Comparison of ENCODE assay signal across 23 cellular contexts in the genomic region with DNA sequence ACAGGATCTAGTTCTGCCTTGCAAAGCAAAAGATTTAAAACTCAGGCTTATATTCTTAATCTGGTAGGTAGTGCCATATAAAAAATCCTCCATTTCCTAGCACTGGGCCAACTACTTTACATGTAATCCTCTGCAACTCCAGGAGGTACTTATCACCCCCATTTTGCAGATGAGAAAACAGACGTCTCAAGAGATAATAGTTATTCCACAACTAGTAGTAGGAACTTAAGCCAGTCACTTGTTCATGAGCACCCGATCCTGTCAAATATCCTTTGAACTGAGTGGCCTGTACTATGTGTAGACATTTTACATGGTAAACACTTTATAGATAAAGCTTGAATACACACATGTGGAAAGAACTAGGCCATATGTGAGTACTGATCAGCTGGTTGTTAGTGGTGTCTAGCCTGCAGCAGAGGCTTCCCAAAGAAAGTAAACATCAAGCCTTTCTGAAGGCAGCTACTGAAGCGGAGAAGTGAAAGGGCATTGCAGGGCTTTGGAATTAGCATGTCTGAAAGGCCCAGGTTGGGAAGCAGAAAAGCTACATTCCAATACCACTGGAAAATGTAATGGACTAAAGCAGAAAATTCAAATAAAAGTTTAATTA. TPM values are rescaled to one million over a fixed set of nuclear protein-coding genes. Genes with fewer than 3 reads are reported as not detected.
DNase-seq lines count a peak whose midpoint lies in the region; ATAC-seq and TF ChIP-seq lines count a peak whose summit lies in the region.
"Had no signal": no experiment of that assay in that cellular context is flagged by ENCODE, and none has a peak within 500 bp of the region (broad histone marks: within the 10 kb centered on the region; RNA-seq: fewer than 3 reads in every experiment).

No MANE protein-coding gene starts in this region.

- H3K4me1 Mint-ChIP-seq in H9 (peaks cover 34 to 53% of the 10 kb centered on the region in 2 experiments), neural progenitor cell (peaks cover 22% of the 10 kb centered on the region)
- peaks cover 30% of the 10 kb centered on the region for H3K4me1 Mint-ChIP-seq in stimulated activated effector memory CD8-positive, alpha-beta T cell treated with anti-CD3 and anti-CD28 coated beads, Interleukin-12 subunit alpha, Interleukin-12 subunit beta, amount 100 ng/mL, for 72 hours

- no peak overlapping the region for H2AFZ ChIP-seq in H9 (ENCODE audit: low read length)
- no peak overlapping the region for H2AFZ ChIP-seq in neural progenitor cell (replicated peaks)
- H2AFZ ChIP-seq: PC-9 had no signal

- 0 out of 5 replicates have a peak overlapping the region, but pooled peaks of 1 of the 2 experiments have one; percentile 25 for H3K4me3 Mint-ChIP-seq in H9
- H3K4me3 Mint-ChIP-seq in neural progenitor cell, result no peak overlapping the region
- no peak overlapping the region for H3K4me3 Mint-ChIP-seq in stimulated activated effector memory CD8-positive, alpha-beta T cell treated with anti-CD3 and anti-CD28 coated beads, Interleukin-12 subunit alpha, Interleukin-12 subunit beta, amount 100 ng/mL, for 72 hours
- H3K4me3 Mint-ChIP-seq: effector memory CD8-positive, alpha-beta T cell; stimulated activated naive CD8-positive, alpha-beta T cell treated with anti-CD3 and anti-CD28 coated beads, Interleukin-15, amount 100 ng/mL, for 72 hours; T-helper 17 cell had no signal

- H3K27me3 Mint-ChIP-seq in H9 (ENCODE audit: low read depth), result no peaks in the 10 kb centered on the region
- H3K27me3 Mint-ChIP-seq in neural progenitor cell (ENCODE audit: insufficient read depth, low read depth), result no peaks in the 10 kb centered on the region
- H3K27me3 Mint-ChIP-seq: effector memory CD8-positive, alpha-beta T cell; T-helper 17 cell had no signal

- no peak for DNase-seq in H9
- DNase-seq in NT2/D1 (ENCODE audit: low read depth, low spot score), result peak; percentile 51
- peak; percentile 20 for DNase-seq in iPS-NIHi11 (ENCODE audit: low spot score)
- peak; percentile 75 for DNase-seq in neural progenitor cell (ENCODE audit: low spot score)
- no peak for DNase-seq in SKM-1 treated with dmso at 0.1 percent for 144 hours (lab: John Stamatoyannopoulos, UW; ENCODE audit: unreplicated experiment)
- DNase-seq in stimulated activated effector memory CD8-positive, alpha-beta T cell treated with anti-CD3 and anti-CD28 coated beads, Interleukin-12 subunit alpha, Interleukin-12 subunit beta, amount 100 ng/mL, for 72 hours (ENCODE audit: low spot score in 2 of 2), result no peak
- DNase-seq in NCI-H446 (lab: John Stamatoyannopoulos, UW), result no peak
- DNase-seq: activated CD4-positive, alpha-beta T cell treated with anti-CD3 and anti-CD28 coated beads, Interleukin-2, amount 50 U/mL, for 48 hours; effector memory CD8-positive, alpha-beta T cell; head of caudate nucleus; kidney; NCI-H2029 treated with DMSO at 0.1 percent for 48 hours; NCI-H82; nucleus accumbens; PC-9; SJCRH30; stimulated activated CD4-positive, alpha-beta T cell treated with anti-CD3 and anti-CD28 coated beads, Interleukin-1b, Interleukin-23, amount 100 ng/mL, for 48 hours; stimulated activated naive CD8-positive, alpha-beta T cell treated with anti-CD3 and anti-CD28 coated beads, Interleukin-15, amount 100 ng/mL, for 72 hours; T-helper 17 cell; upper lobe of left lung; WERI-Rb-1 had no signal

- no peaks in the 10 kb centered on the region for H3K27me3 ChIP-seq in H9 (ENCODE audit: insufficient read depth, low read length)
- no peaks in the 10 kb centered on the region for H3K27me3 ChIP-seq in NT2/D1 (ENCODE audit: insufficient read depth, insufficient read length)
- H3K27me3 ChIP-seq in neural progenitor cell, result no peaks in the 10 kb centered on the region
- H3K27me3 ChIP-seq: SJCRH30, upper lobe of left lung had no signal

- no peak overlapping the region for H2BK20ac ChIP-seq in H9 (ENCODE audit: low read depth, low read length, poor library complexity, severe bottlenecking)

- H4K8ac ChIP-seq in H9 (replicated peaks; ENCODE audit: insufficient read length, low read depth, low read length), result no peak overlapping the region

- H3K18ac ChIP-seq in H9 (ENCODE audit: insufficient read length, low read depth, low read length), result no peak overlapping the region

- ATAC-seq in stimulated activated effector memory CD8-positive, alpha-beta T cell treated with anti-CD3 and anti-CD28 coated beads, Interleukin-12 subunit alpha, Interleukin-12 subunit beta, amount 100 ng/mL, for 72 hours, result no peak
- ATAC-seq in HG03039 (IDR thresholded peaks at IDR 0.05; ENCODE audit: unreplicated experiment), result no peak
- ATAC-seq: stimulated activated naive CD8-positive, alpha-beta T cell treated with anti-CD3 and anti-CD28 coated beads, Interleukin-15, amount 100 ng/mL, for 72 hours; T-helper 17 cell had no signal

- H2BK12ac ChIP-seq in H9 (ENCODE audit: insufficient read length, low read depth, low read length), result no peak overlapping the region

- H2BK5ac ChIP-seq in H9 (ENCODE audit: insufficient read length, low read length), result no peak overlapping the region

- H3K4ac ChIP-seq in H9 (ENCODE audit: low read depth, low read length), result no peak overlapping the region

- no peaks in the 10 kb centered on the region for H4K20me1 ChIP-seq in H9 (ENCODE audit: control insufficient read depth, insufficient read depth, insufficient read length)
- H4K20me1 ChIP-seq in neural progenitor cell (ENCODE audit: low read depth), result peaks cover 5% of the 10 kb centered on the region

- peaks cover 41% of the 10 kb centered on the region for H3F3A ChIP-seq in neural progenitor cell (ENCODE audit: low read depth)

- H3K4me3 ChIP-seq in NT2/D1 (ENCODE audit: insufficient read length, low read depth) (no peak overlapping the region), neural progenitor cell (no peak overlapping the region)
- H3K4me3 ChIP-seq: PC-9, SJCRH30, upper lobe of left lung had no signal

- H2BK15ac ChIP-seq in H9 (ENCODE audit: low read depth, low read length), result no peak overlapping the region

- H3K27ac Mint-ChIP-seq in H9 (peak overlapping the region; percentile 14 to 98 (median 81)), neural progenitor cell (no peak overlapping the region)
- H3K27ac Mint-ChIP-seq in stimulated activated effector memory CD8-positive, alpha-beta T cell treated with anti-CD3 and anti-CD28 coated beads, Interleukin-12 subunit alpha, Interleukin-12 subunit beta, amount 100 ng/mL, for 72 hours, result no peak overlapping the region
- H3K27ac Mint-ChIP-seq: activated naive CD4-positive, alpha-beta T cell treated with anti-CD3 and anti-CD28 coated beads, Interleukin-2, amount 50 U/mL, for 72 hours; stimulated activated naive CD8-positive, alpha-beta T cell treated with anti-CD3 and anti-CD28 coated beads, Interleukin-15, amount 100 ng/mL, for 72 hours; T-helper 17 cell had no signal

- TF ChIP-seq CTCF in H9 (conservative IDR thresholded peaks at IDR 0.05) (no peak), neural progenitor cell (IDR thresholded peaks at IDR 0.05) (no peak)

- no peak overlapping the region for H3K23ac ChIP-seq in H9 (ENCODE audit: insufficient read length, low read depth, low read length)

- no peak overlapping the region for H2AK5ac ChIP-seq in H9 (ENCODE audit: insufficient read length, low read length)

- no peak overlapping the region for H3K56ac ChIP-seq in H9 (ENCODE audit: insufficient read length, low read depth, low read length)

- H3K9me3 Mint-ChIP-seq in H9 (no peaks in the 10 kb centered on the region), neural progenitor cell (no peaks in the 10 kb centered on the region)
- H3K9me3 Mint-ChIP-seq in stimulated activated effector memory CD8-positive, alpha-beta T cell treated with anti-CD3 and anti-CD28 coated beads, Interleukin-12 subunit alpha, Interleukin-12 subunit beta, amount 100 ng/mL, for 72 hours, result no peaks in the 10 kb centered on the region
- H3K9me3 Mint-ChIP-seq: activated naive CD4-positive, alpha-beta T cell treated with anti-CD3 and anti-CD28 coated beads, Interleukin-2, amount 50 U/mL, for 72 hours; effector memory CD8-positive, alpha-beta T cell; stimulated activated naive CD8-positive, alpha-beta T cell treated with anti-CD3 and anti-CD28 coated beads, Interleukin-15, amount 100 ng/mL, for 72 hours had no signal

- H3K4me2 ChIP-seq in H9 (ENCODE audit: insufficient read depth, insufficient read length, low read length) (no peak overlapping the region), neural progenitor cell (peak overlapping the region; percentile 38)
- H3K4me2 ChIP-seq: PC-9 had no signal

- H3K9ac ChIP-seq in H9 (ENCODE audit: extremely low read depth, insufficient read length, low read length) (no peak overlapping the region), NT2/D1 (ENCODE audit: insufficient read length, low read depth) (no peak overlapping the region), neural progenitor cell (no peak overlapping the region)

- no peak overlapping the region for H3T11ph ChIP-seq in H9 (ENCODE audit: low read length)

- H4K91ac ChIP-seq in H9 (ENCODE audit: insufficient read length, low read depth, low read length), result no peak overlapping the region

- no CpG with 5 or more reads among the region's 3 CpGs for WGBS in H9 (ENCODE audit: extremely low coverage, insufficient read length, low lambda C conversion rate)

- no peaks in the 10 kb centered on the region for H3K36me3 ChIP-seq in NT2/D1 (ENCODE audit: insufficient read depth, insufficient read length, low read length)
- H3K36me3 ChIP-seq in neural progenitor cell, result no peaks in the 10 kb centered on the region
- H3K36me3 ChIP-seq: WERI-Rb-1 had no signal

- no peak overlapping the region for H3K14ac ChIP-seq in H9 (ENCODE audit: insufficient read depth, low read length)

- H4K5ac ChIP-seq in H9 (ENCODE audit: insufficient read length, low read depth, low read length), result no peak overlapping the region

- H3K27ac ChIP-seq in H9 (ENCODE audit: insufficient read length, low read depth, low read length) (no peak overlapping the region), neural progenitor cell (peak overlapping the region; percentile 22)
- H3K27ac ChIP-seq: PC-9, SJCRH30, upper lobe of left lung, WERI-Rb-1 had no signal

- H3K9me3 ChIP-seq in H9 (ENCODE audit: control insufficient read depth, low read depth, low read length) (no peaks in the 10 kb centered on the region), NT2/D1 (ENCODE audit: insufficient read depth, low read length) (no peaks in the 10 kb centered on the region), neural progenitor cell (ENCODE audit: low read depth) (no peaks in the 10 kb centered on the region)
- H3K9me3 ChIP-seq: SJCRH30, upper lobe of left lung had no signal

- no peaks in the 10 kb centered on the region for H3K79me2 ChIP-seq in H9 (ENCODE audit: insufficient read depth, low read length)
- H3K79me2 ChIP-seq in neural progenitor cell (ENCODE audit: low read depth), result no peaks in the 10 kb centered on the region

- no peak overlapping the region for H2BK120ac ChIP-seq in H9 (ENCODE audit: low read depth, low read length, poor library complexity, severe bottlenecking)

- H3K36me3 Mint-ChIP-seq in H9 (ENCODE audit: insufficient read depth in 1 of 3, low read depth in 3 of 3) (no peaks in the 10 kb centered on the region), neural progenitor cell (peaks cover 1% of the 10 kb centered on the region)
- peaks cover 16% of the 10 kb centered on the region for H3K36me3 Mint-ChIP-seq in stimulated activated effector memory CD8-positive, alpha-beta T cell treated with anti-CD3 and anti-CD28 coated beads, Interleukin-12 subunit alpha, Interleukin-12 subunit beta, amount 100 ng/mL, for 72 hours

- H3K4me1 ChIP-seq in H9 (ENCODE audit: insufficient read depth, low read length) (peaks cover 8% of the 10 kb centered on the region), NT2/D1 (ENCODE audit: insufficient read depth, insufficient read length) (peaks cover 3% of the 10 kb centered on the region), neural progenitor cell (peaks cover 47% of the 10 kb centered on the region)
- H3K4me1 ChIP-seq: SJCRH30, upper lobe of left lung had no signal

- H3K79me1 ChIP-seq in H9 (ENCODE audit: insufficient read depth, low read depth, low read length, poor library complexity, severe bottlenecking), result no peaks in the 10 kb centered on the region

- no peaks in the 10 kb centered on the region for H3K23me2 ChIP-seq in H9 (ENCODE audit: insufficient read length, low read depth, low read length, poor library complexity, severe bottlenecking)

RNA-seq across cellular contexts. Expression of gene NAB1, which starts 48.0 kb away (rescaled TPM):
- total RNA-seq in H9 (2021) (36.9 and 44.0 TPM in 2 replicates), neural progenitor cell (ENCODE audit: low replicate concordance) (47.6 and 71.5 TPM in 2 replicates)

Comparison
In these comparisons a context has a peak if more than half of its experiments do, and no peak if none do; other contexts are left out.
1. DNase-seq: peak in NT2/D1 (single experiment), iPS-NIHi11 (single experiment) and neural progenitor cell (single experiment); none in H9 (single experiment), SKM-1 treated with dmso at 0.1 percent for 144 hours (single experiment), stimulated activated effector memory CD8-positive, alpha-beta T cell treated with anti-CD3 and anti-CD28 coated beads, Interleukin-12 subunit alpha, Interleukin-12 subunit beta, amount 100 ng/mL, for 72 hours (0 of 2) and NCI-H446 (0 of 2).
2. H3K27ac Mint-ChIP-seq: peak in H9 (3 of 3); none in neural progenitor cell (single experiment) and stimulated activated effector memory CD8-positive, alpha-beta T cell treated with anti-CD3 and anti-CD28 coated beads, Interleukin-12 subunit alpha, Interleukin-12 subunit beta, amount 100 ng/mL, for 72 hours (single experiment).